ENCODE assay signal across 8 cellular contexts in the genomic region with DNA sequence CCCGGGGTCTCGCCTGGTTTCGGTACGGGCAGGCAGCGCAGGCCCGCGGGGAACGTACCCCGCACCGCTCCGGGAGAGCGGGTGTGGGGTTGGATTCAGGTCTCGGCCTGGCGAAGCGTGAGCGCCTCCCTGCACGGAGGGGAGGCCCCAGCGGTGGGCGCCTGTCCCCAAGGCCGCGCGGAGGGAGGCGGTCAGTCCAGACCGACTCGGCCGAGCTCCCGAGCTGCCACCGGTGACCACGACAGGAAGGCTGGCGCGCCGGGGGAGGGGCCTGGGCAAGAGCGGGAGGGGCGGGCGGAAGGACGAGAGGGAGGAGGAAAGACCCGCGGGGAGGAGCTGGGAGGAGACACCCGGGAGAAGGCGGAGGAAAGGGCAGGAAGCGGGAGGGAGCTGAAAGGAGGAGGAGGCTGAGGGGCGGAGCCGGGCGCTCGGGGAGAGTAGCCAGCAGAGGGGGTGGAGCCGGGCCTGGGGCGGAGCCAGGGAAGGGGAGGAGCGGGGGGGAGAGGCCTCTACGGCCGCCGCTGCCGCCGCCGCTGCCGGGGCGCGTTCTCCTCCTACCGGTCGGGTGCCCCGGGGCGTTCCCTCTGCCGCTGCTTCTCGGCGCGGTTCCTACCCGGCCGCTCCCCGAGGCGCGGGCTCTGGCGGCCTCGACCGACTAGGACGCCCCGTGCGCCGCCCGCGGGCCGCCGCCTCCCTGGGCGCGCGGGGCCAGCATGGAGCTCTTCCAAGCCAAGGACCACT. TPM values are rescaled to one million over a fixed set of nuclear protein-coding genes. Genes with fewer than 3 reads are reported as not detected.
DNase-seq lines count a peak whose midpoint lies in the region; ATAC-seq and TF ChIP-seq lines count a peak whose summit lies in the region.

A gene with protein sequence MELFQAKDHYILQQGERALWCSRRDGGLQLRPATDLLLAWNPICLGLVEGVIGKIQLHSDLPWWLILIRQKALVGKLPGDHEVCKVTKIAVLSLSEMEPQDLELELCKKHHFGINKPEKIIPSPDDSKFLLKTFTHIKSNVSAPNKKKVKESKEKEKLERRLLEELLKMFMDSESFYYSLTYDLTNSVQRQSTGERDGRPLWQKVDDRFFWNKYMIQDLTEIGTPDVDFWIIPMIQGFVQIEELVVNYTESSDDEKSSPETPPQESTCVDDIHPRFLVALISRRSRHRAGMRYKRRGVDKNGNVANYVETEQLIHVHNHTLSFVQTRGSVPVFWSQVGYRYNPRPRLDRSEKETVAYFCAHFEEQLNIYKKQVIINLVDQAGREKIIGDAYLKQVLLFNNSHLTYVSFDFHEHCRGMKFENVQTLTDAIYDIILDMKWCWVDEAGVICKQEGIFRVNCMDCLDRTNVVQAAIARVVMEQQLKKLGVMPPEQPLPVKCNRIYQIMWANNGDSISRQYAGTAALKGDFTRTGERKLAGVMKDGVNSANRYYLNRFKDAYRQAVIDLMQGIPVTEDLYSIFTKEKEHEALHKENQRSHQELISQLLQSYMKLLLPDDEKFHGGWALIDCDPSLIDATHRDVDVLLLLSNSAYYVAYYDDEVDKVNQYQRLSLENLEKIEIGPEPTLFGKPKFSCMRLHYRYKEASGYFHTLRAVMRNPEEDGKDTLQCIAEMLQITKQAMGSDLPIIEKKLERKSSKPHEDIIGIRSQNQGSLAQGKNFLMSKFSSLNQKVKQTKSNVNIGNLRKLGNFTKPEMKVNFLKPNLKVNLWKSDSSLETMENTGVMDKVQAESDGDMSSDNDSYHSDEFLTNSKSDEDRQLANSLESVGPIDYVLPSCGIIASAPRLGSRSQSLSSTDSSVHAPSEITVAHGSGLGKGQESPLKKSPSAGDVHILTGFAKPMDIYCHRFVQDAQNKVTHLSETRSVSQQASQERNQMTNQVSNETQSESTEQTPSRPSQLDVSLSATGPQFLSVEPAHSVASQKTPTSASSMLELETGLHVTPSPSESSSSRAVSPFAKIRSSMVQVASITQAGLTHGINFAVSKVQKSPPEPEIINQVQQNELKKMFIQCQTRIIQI (plus strand): TSS at position 501 of the 741 bp plus-strand sequence. CDS start 213 bp downstream, at position 714.

- peak within 1 kb of the TSS; percentile 99 for H3K4me2 ChIP-seq in mammary epithelial cell (ENCODE audit: insufficient read depth, low read depth, low read length)
- peak within 1 kb of the TSS; percentile 92 for H3K4me2 ChIP-seq in smooth muscle cell

- DNase-seq in NCI-H2196 (lab: John Stamatoyannopoulos, UW; ENCODE audit: unreplicated experiment) (peak; percentile 88), WERI-Rb-1 (peak; percentile 100), mammary epithelial cell (peak; percentile 98), iPS-NIHi11 (ENCODE audit: low spot score) (peak; percentile 100), smooth muscle cell (lab: John Stamatoyannopoulos, UW; ENCODE audit: unreplicated experiment) (peak; percentile 96)

- ATAC-seq in GM18868 (IDR thresholded peaks at IDR 0.05; ENCODE audit: unreplicated experiment): peak; percentile 90
- peak; percentile 90 for ATAC-seq in HG03135 (IDR thresholded peaks at IDR 0.05; ENCODE audit: unreplicated experiment)

- CTCF ChIA-PET in mammary epithelial cell (lab: Charles Lee; ENCODE audit: low non-redundant PET): interaction anchor here (0.6 kb wide), 5 partner anchors 45 to 1189 kb away, joined by 3 to 13 read pairs (median 4); no protein-coding TSS in a partner anchor

- H3K36me3 ChIP-seq in ACC112 (ENCODE audit: insufficient read depth, low read length): no peaks in the 10 kb centered on the region
- H3K36me3 ChIP-seq in WERI-Rb-1: peaks cover 9% of the 10 kb centered on the region
- no peaks in the 10 kb centered on the region for H3K36me3 ChIP-seq in mammary epithelial cell (ENCODE audit: insufficient read depth, low read length)
- no peaks in the 10 kb centered on the region for H3K36me3 ChIP-seq in smooth muscle cell (ENCODE audit: low read depth)

- in situ Hi-C loops in mammary epithelial cell (cut with MboI; ENCODE audit: low sequenced_read_pairs in 2 of 2): no loop called here

- peaks cover 8% of the 10 kb centered on the region for H3K4me1 ChIP-seq in ACC112 (ENCODE audit: control insufficient read depth, insufficient read depth, low read length, unreplicated experiment)
- H3K4me1 ChIP-seq in mammary epithelial cell (ENCODE audit: insufficient read depth, low read length): peaks cover 15% of the 10 kb centered on the region
- H3K4me1 ChIP-seq in smooth muscle cell (ENCODE audit: low read depth): peaks cover 25% of the 10 kb centered on the region

- H3K79me2 ChIP-seq in ACC112 (ENCODE audit: control insufficient read depth, insufficient read depth, low read length, unreplicated experiment) (peaks cover 6% of the 10 kb centered on the region), mammary epithelial cell (ENCODE audit: insufficient read depth, low read length) (peaks cover 37% of the 10 kb centered on the region), smooth muscle cell (ENCODE audit: low read depth) (peaks cover 11% of the 10 kb centered on the region)

- H4K20me1 ChIP-seq in mammary epithelial cell (ENCODE audit: insufficient read depth, low read length): no peaks in the 10 kb centered on the region
- H4K20me1 ChIP-seq in smooth muscle cell (ENCODE audit: low read depth): no peaks in the 10 kb centered on the region

- under 1% methylated on average over 15 of the region's 84 CpGs for WGBS in mammary epithelial cell (ENCODE audit: low coverage, missing lambda C conversion rate)
- WGBS in smooth muscle cell (ENCODE audit: low lambda C conversion rate): 1% methylated on average over 19 of the region's 84 CpGs

- dilution Hi-C loops in mammary epithelial cell (cut with HindIII; ENCODE audit: low sequenced_read_pairs): no loop called here

- H3K9me3 ChIP-seq in WERI-Rb-1 (ENCODE audit: severe bottlenecking) (peaks cover 3% of the 10 kb centered on the region), mammary epithelial cell (replicated peaks; ENCODE audit: insufficient read depth, low read length) (no peaks in the 10 kb centered on the region), smooth muscle cell (replicated peaks; ENCODE audit: low read depth) (no peaks in the 10 kb centered on the region)

- H3K27me3 ChIP-seq in ACC112 (ENCODE audit: insufficient read depth, low read length) (no peaks in the 10 kb centered on the region), WERI-Rb-1 (ENCODE audit: insufficient read depth, low read depth, severe bottlenecking) (no peaks in the 10 kb centered on the region), mammary epithelial cell (ENCODE audit: insufficient read depth, low read length) (no peaks in the 10 kb centered on the region), smooth muscle cell (ENCODE audit: low read depth) (no peaks in the 10 kb centered on the region)

- H3F3A ChIP-seq in smooth muscle cell (ENCODE audit: low read depth): peaks cover 10% of the 10 kb centered on the region

- H3K27ac ChIP-seq in ACC112 (ENCODE audit: low read depth, low read length): peak within 1 kb of the TSS; percentile 13; the same call in 1 of the 2 replicates
- peak within 1 kb of the TSS; percentile 94 for H3K27ac ChIP-seq in WERI-Rb-1
- H3K27ac ChIP-seq in mammary epithelial cell (ENCODE audit: insufficient read depth, low read depth, low read length): peak within 1 kb of the TSS; percentile 54
- H3K27ac ChIP-seq in smooth muscle cell (ENCODE audit: low read depth): peak within 1 kb of the TSS; percentile 76

- H3K4me3 ChIP-seq in ACC112 (ENCODE audit: low read depth, low read length): peak within 1 kb of the TSS; percentile 76
- H3K4me3 ChIP-seq in WERI-Rb-1 (ENCODE audit: low read depth, low read length): peak within 1 kb of the TSS; percentile 74
- peak within 1 kb of the TSS; percentile 76 to 95 (median 85) for H3K4me3 ChIP-seq in mammary epithelial cell (replicated peaks in 1 of 3; ENCODE audit: insufficient read depth in 1 of 3, low read depth in 2 of 3, low read length in 3 of 3)
- peak within 1 kb of the TSS; percentile 98 for H3K4me3 ChIP-seq in smooth muscle cell

- H3K9ac ChIP-seq in mammary epithelial cell (ENCODE audit: insufficient read depth, low read length): peak within 1 kb of the TSS; percentile 68
- peak within 1 kb of the TSS; percentile 86 for H3K9ac ChIP-seq in smooth muscle cell (ENCODE audit: low read depth)

- TF ChIP-seq CTCF in WERI-Rb-1 (IDR thresholded peaks at IDR 0.05; ENCODE audit: low read depth, low read length) (peak; percentile 35), mammary epithelial cell (conservative IDR thresholded peaks at IDR 0.05 in 1 of 2, IDR thresholded peaks at IDR 0.05 in 1 of 2; ENCODE audit: extremely low read depth in 1 of 2, insufficient read depth in 1 of 2, low read depth in 1 of 2, low read length in 2 of 2) (peak in 1 of 2 donors; percentile 27), smooth muscle cell (IDR thresholded peaks at IDR 0.05; ENCODE audit: borderline replicate concordance, insufficient read depth, poor library complexity, severe bottlenecking) (peak; percentile 15)

- intact Hi-C loops in mammary epithelial cell (cut with micrococcal nuclease): loop anchor here (1.0 to 5.0 kb wide), 3 partner anchors 39 to 118 kb away; no protein-coding TSS in a partner anchor

- H2AFZ ChIP-seq in ACC112 (ENCODE audit: low read length, unreplicated experiment): peak within 1 kb of the TSS; percentile 98
- peak within 1 kb of the TSS; percentile 95 for H2AFZ ChIP-seq in mammary epithelial cell (ENCODE audit: low read depth, low read length)
- H2AFZ ChIP-seq in smooth muscle cell (ENCODE audit: low read depth): peak within 1 kb of the TSS; percentile 97

- BruUV-seq in mammary epithelial cell (replicated peaks; lab: Mats Ljungman, UMichigan): no TSS peak

RNA-seq across cellular contexts. Expression of the gene that starts here (rescaled TPM):
- total RNA-seq in mammary epithelial cell (10 to 100 TPM; 19.3 to 22.1 TPM), smooth muscle cell (106 and 143 TPM in 2 replicates)
- polyA plus RNA-seq in mammary epithelial cell (9.8 TPM), smooth muscle cell (15.9 and 16.3 TPM in 2 replicates)
- 12.5 TPM for polyA minus RNA-seq in mammary epithelial cell

Comparison
In these comparisons a context has a peak if more than half of its experiments do, and no peak if none do; other contexts are left out.
1. Peak in every context shown above with its lines: DNase-seq, ATAC-seq, H3K4me3 ChIP-seq and H3K27ac ChIP-seq.
2. H3K27ac ChIP-seq: peak in every context shown above with its lines; median percentile 94 in WERI-Rb-1; 76 in smooth muscle cell; 54 in mammary epithelial cell; 13 in ACC112.